11 cellular contexts compared by ENCODE assay signal in the genomic region with DNA sequence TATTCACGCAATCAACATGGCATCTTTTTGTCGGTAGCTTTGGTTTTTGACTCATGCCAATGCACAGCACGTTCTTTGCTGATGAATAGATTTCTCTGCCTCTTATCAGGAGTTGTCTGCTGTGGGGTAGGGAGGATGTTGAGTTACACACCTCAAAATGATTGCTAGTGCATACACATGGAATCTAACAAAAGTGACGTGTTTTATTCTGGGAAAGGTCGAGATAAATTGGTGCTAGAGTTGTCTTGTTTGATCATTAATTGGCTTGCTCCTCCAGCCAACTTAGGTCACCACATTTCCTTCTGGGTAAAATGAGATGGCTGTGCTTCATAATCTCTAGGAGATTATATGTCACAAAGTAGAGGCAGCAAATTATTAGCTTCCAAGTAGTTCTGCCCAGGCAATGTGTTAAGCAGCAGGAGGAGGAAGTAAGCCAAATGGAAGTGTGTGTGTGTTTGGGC. TPM values are rescaled to one million over a fixed set of nuclear protein-coding genes. Genes with fewer than 3 reads are reported as not detected.
DNase-seq lines count a peak whose midpoint lies in the region; ATAC-seq, FAIRE-seq and TF ChIP-seq lines count a peak whose summit lies in the region.
"Had no signal": no experiment of that assay in that cellular context is flagged by ENCODE, and none has a peak within 500 bp of the region (broad histone marks: within the 10 kb centered on the region; RNA-seq: fewer than 3 reads in every experiment).

No MANE protein-coding gene starts in this region.

- H3K27me3 Mint-ChIP-seq in activated naive CD8-positive, alpha-beta T cell treated with anti-CD3 and anti-CD28 coated beads, Interleukin-2, amount 10 ng/mL, durations not matched to agents 7 days and 5 days = no peaks in the 10 kb centered on the region
- no peaks in the 10 kb centered on the region for H3K27me3 Mint-ChIP-seq in memory B cell

- H3K4me1 ChIP-seq in A549 = peaks cover 41% of the 10 kb centered on the region

- no peak for FAIRE-seq in A549 (lab: Jason Lieb, UNC)

- H3K27ac ChIP-seq in A549 = peak overlapping the region in 1 of 2 experiments; percentile 30; a peak in 1 of 6 replicates

- peak overlapping the region; percentile 25 for H3K27ac Mint-ChIP-seq in activated naive CD8-positive, alpha-beta T cell treated with anti-CD3 and anti-CD28 coated beads, Interleukin-2, amount 10 ng/mL, durations not matched to agents 7 days and 5 days
- H3K27ac Mint-ChIP-seq in memory B cell = peak overlapping the region; percentile 56

- peaks cover 1% of the 10 kb centered on the region for H3K36me3 Mint-ChIP-seq in activated naive CD8-positive, alpha-beta T cell treated with anti-CD3 and anti-CD28 coated beads, Interleukin-2, amount 10 ng/mL, durations not matched to agents 7 days and 5 days
- H3K36me3 Mint-ChIP-seq in memory B cell = peaks cover 2% of the 10 kb centered on the region

- no peak overlapping the region for H3K4me3 Mint-ChIP-seq in activated naive CD8-positive, alpha-beta T cell treated with anti-CD3 and anti-CD28 coated beads, Interleukin-2, amount 10 ng/mL, durations not matched to agents 7 days and 5 days
- H3K4me3 Mint-ChIP-seq in memory B cell = peak overlapping the region; percentile 52

- H3K4me3 ChIP-seq in A549 = no peak overlapping the region
- H3K4me3 ChIP-seq in GM08714 (ENCODE audit: low read length) = peak overlapping the region; percentile 98
- no peak overlapping the region for H3K4me3 ChIP-seq in H7 (ENCODE audit: insufficient read depth, low read depth, low read length)
- H3K4me3 ChIP-seq: mucosa of descending colon had no signal

- ATAC-seq in A549 (no peak), memory B cell (ENCODE audit: low read depth) (no peak), GM18861 (IDR thresholded peaks at IDR 0.05; ENCODE audit: unreplicated experiment) (no peak)
- ATAC-seq in activated naive CD8-positive, alpha-beta T cell treated with anti-CD3 and anti-CD28 coated beads, Interleukin-2, amount 10 ng/mL, durations not matched to agents 7 days and 5 days (ENCODE audit: low read depth) = no peak
- ATAC-seq: mucosa of descending colon had no signal

- peaks cover 2% of the 10 kb centered on the region; the same call in 1 of the 2 replicates for H3K27me3 ChIP-seq in H7 (ENCODE audit: control insufficient read depth, insufficient read depth, low read length)

- no peak for TF ChIP-seq EP300 in A549 (IDR thresholded peaks at IDR 0.05)

- no peak for TF ChIP-seq POLR2A in A549 (IDR thresholded peaks at IDR 0.05; ENCODE audit: low read length)

- H3K4me2 ChIP-seq in A549 = peak overlapping the region; percentile 95

- H3K9me3 Mint-ChIP-seq in activated naive CD8-positive, alpha-beta T cell treated with anti-CD3 and anti-CD28 coated beads, Interleukin-2, amount 10 ng/mL, durations not matched to agents 7 days and 5 days = no peaks in the 10 kb centered on the region
- no peaks in the 10 kb centered on the region for H3K9me3 Mint-ChIP-seq in memory B cell

- DNase-seq in A549 (ENCODE audit: low read depth in 1 of 2, low spot score in 1 of 2) (no peak), memory B cell (ENCODE audit: low spot score in 2 of 2) (no peak), H7 (no peak), NCI-H146 treated with DMSO at 0.1 percent for 48 hours (lab: John Stamatoyannopoulos, UW; ENCODE audit: unreplicated experiment) (no peak), OCI-M2 (lab: John Stamatoyannopoulos, UW; ENCODE audit: unreplicated experiment) (no peak)
- DNase-seq in activated naive CD8-positive, alpha-beta T cell treated with anti-CD3 and anti-CD28 coated beads, Interleukin-2, amount 10 ng/mL, durations not matched to agents 7 days and 5 days = no peak
- DNase-seq: activated CD4-positive, CD25-positive, alpha-beta regulatory T cell treated with anti-CD3 and anti-CD28 coated beads, Interleukin-2, amount 50 U/mL, for 72 hours; mucosa of descending colon; NCI-H1436 treated with DMSO at 0.1 percent for 48 hours had no signal

- CTCF ChIA-PET in A549 (lab: Yijun Ruan, JAX) = interaction anchor here (0.6 to 1.0 kb wide), 2 partner anchors 42 to 509 kb away, joined by 3 to 5 read pairs; a partner anchor contains a TSS

- 80% methylated on average over 5 of the region's 5 CpGs for WGBS in A549 (ENCODE audit: missing lambda C conversion rate)

- H3K4me1 Mint-ChIP-seq in activated naive CD8-positive, alpha-beta T cell treated with anti-CD3 and anti-CD28 coated beads, Interleukin-2, amount 10 ng/mL, durations not matched to agents 7 days and 5 days = peaks cover 33% of the 10 kb centered on the region
- peaks cover 46% of the 10 kb centered on the region for H3K4me1 Mint-ChIP-seq in memory B cell

- H3K9me3 ChIP-seq in A549 = no peaks in the 10 kb centered on the region
- H3K9me3 ChIP-seq: mucosa of descending colon had no signal

- H3K36me3 ChIP-seq in H7 (replicated peaks; ENCODE audit: control insufficient read depth, insufficient read depth, low read length) = no peaks in the 10 kb centered on the region

- no peak for TF ChIP-seq RAD21 in A549 (conservative IDR thresholded peaks at IDR 0.05 in 1 of 2, IDR thresholded peaks at IDR 0.05 in 1 of 2)

- TF ChIP-seq CTCF in A549 (IDR thresholded peaks at IDR 0.05) = no peak

- POLR2A ChIA-PET in A549 (lab: Yijun Ruan, JAX) = interaction anchor here (1.2 kb wide), 1 partner anchor 42 kb away, joined by 3 read pairs; a partner anchor contains a TSS
- POLR2A ChIA-PET in activated naive CD8-positive, alpha-beta T cell treated with anti-CD3 and anti-CD28 coated beads, Interleukin-2, amount 10 ng/mL, durations not matched to agents 7 days and 5 days (lab: Charles Lee) = interaction anchor here (0.7 to 1.7 kb wide), 2 partner anchors 41 to 1181 kb away, joined by 3 to 7 read pairs; a partner anchor contains a TSS

TF ChIP-seq in A549, 52 proteins besides CTCF, POLR2A, EP300 and RAD21 (continues in another document):
- TF ChIP-seq ZSCAN20 (CRISPR knock-in tag; IDR thresholded peaks at IDR 0.05) (no peak), NPAS2 (CRISPR knock-in tag; IDR thresholded peaks at IDR 0.05; ENCODE audit: borderline replicate concordance) (no peak), HOXA7 (CRISPR knock-in tag; IDR thresholded peaks at IDR 0.05) (no peak), NR3C1 (IDR thresholded peaks at IDR 0.05) (no peak), GATA3 (IDR thresholded peaks at IDR 0.05; ENCODE audit: borderline replicate concordance) (no peak)
- TF ChIP-seq, protein P1, sequence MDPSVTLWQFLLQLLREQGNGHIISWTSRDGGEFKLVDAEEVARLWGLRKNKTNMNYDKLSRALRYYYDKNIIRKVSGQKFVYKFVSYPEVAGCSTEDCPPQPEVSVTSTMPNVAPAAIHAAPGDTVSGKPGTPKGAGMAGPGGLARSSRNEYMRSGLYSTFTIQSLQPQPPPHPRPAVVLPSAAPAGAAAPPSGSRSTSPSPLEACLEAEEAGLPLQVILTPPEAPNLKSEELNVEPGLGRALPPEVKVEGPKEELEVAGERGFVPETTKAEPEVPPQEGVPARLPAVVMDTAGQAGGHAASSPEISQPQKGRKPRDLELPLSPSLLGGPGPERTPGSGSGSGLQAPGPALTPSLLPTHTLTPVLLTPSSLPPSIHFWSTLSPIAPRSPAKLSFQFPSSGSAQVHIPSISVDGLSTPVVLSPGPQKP (IDR thresholded peaks at IDR 0.05; ENCODE audit: low read depth, low read length) = no peak

RNA-seq across cellular contexts. Expression of a gene that starts 3.9 kb away (rescaled TPM):
- 26.7 and 39.0 TPM in 2 replicates for polyA plus RNA-seq in A549 (2011; rRNA removed)
- polyA plus RNA-seq in A549 (2012; cell fraction: cytosol; rRNA removed) = 11.4 and 14.7 TPM in 2 replicates
- 5.0 and 7.0 TPM in 2 replicates for polyA plus RNA-seq in A549 (2012; cell fraction: nucleus; rRNA removed)
- 26.0 to 26.8 TPM (median 26.8 TPM) in 3 replicates for polyA plus RNA-seq in A549 (2017; fragmentation: RNase III; extraction: RNeasy Plus Mini Kit Qiagen cat#74134 plus additional on column Dnase treatment)
- 7.5 and 7.8 TPM in 2 replicates for polyA minus RNA-seq in A549 (2011; rRNA and poly(A)+ RNA removed)
- total RNA-seq in activated naive CD8-positive, alpha-beta T cell treated with anti-CD3 and anti-CD28 coated beads, Interleukin-2, amount 10 ng/mL, durations not matched to agents 7 days and 5 days = 10 to 100 TPM; 13.4 to 18.3 TPM
- total RNA-seq in H7 (2014; rRNA removed; shearing (Covaris generic)) = 74.6 and 82.6 TPM in 2 replicates

RNA-seq across cellular contexts. Expression of a gene that starts 39.9 kb away (rescaled TPM):
- polyA plus RNA-seq in A549 (2011; rRNA removed) (2.4 and 2.7 TPM in 2 replicates), A549 (2017; fragmentation: RNase III; extraction: RNeasy Plus Mini Kit Qiagen cat#74134 plus additional on column Dnase treatment) (0.62 to 0.96 TPM (median 0.81 TPM) in 3 replicates)
- 0.28 and 0.31 TPM in 2 replicates for polyA plus RNA-seq in A549 (2012; cell fraction: cytosol; rRNA removed)
- 0.23 and 0.43 TPM in 2 replicates for polyA plus RNA-seq in A549 (2012; cell fraction: nucleus; rRNA removed)
- 1.4 and 3.8 TPM in 2 replicates for polyA minus RNA-seq in A549 (2011; rRNA and poly(A)+ RNA removed)
- 1 to 10 TPM; 6.2 TPM for total RNA-seq in activated naive CD8-positive, alpha-beta T cell treated with anti-CD3 and anti-CD28 coated beads, Interleukin-2, amount 10 ng/mL, durations not matched to agents 7 days and 5 days
- 5.0 and 6.7 TPM in 2 replicates for total RNA-seq in H7 (2014; rRNA removed; shearing (Covaris generic))

RNA-seq across cellular contexts. Expression of a gene that starts 41.6 kb away (rescaled TPM):
- polyA plus RNA-seq in A549 (2011; rRNA removed) (11.6 and 12.2 TPM in 2 replicates), A549 (2017; fragmentation: RNase III; extraction: RNeasy Plus Mini Kit Qiagen cat#74134 plus additional on column Dnase treatment) (10.8 to 11.9 TPM (median 11.6 TPM) in 3 replicates)
- 4.6 and 5.7 TPM in 2 replicates for polyA plus RNA-seq in A549 (2012; cell fraction: cytosol; rRNA removed)
- 4.7 and 10.6 TPM in 2 replicates for polyA plus RNA-seq in A549 (2012; cell fraction: nucleus; rRNA removed)
- 8.5 and 8.8 TPM in 2 replicates for polyA minus RNA-seq in A549 (2011; rRNA and poly(A)+ RNA removed)
- total RNA-seq in activated naive CD8-positive, alpha-beta T cell treated with anti-CD3 and anti-CD28 coated beads, Interleukin-2, amount 10 ng/mL, durations not matched to agents 7 days and 5 days = 10 to 100 TPM; 29.9 to 33.0 TPM
- 22.2 and 23.0 TPM in 2 replicates for total RNA-seq in H7 (2014; rRNA removed; shearing (Covaris generic))

RNA-seq across cellular contexts. Expression of a gene that starts 41.7 kb away (rescaled TPM):
- 18.2 and 24.9 TPM in 2 replicates for polyA plus RNA-seq in A549 (2011; rRNA removed)
- 4.6 and 4.9 TPM in 2 replicates for polyA plus RNA-seq in A549 (2012; cell fraction: cytosol; rRNA removed)
- polyA plus RNA-seq in A549 (2012; cell fraction: nucleus; rRNA removed) = 15.5 and 18.3 TPM in 2 replicates
- 13.0 to 14.8 TPM (median 14.4 TPM) in 3 replicates for polyA plus RNA-seq in A549 (2017; fragmentation: RNase III; extraction: RNeasy Plus Mini Kit Qiagen cat#74134 plus additional on column Dnase treatment)
- polyA minus RNA-seq in A549 (2011; rRNA and poly(A)+ RNA removed) = 9.5 and 13.5 TPM in 2 replicates
- total RNA-seq in activated naive CD8-positive, alpha-beta T cell treated with anti-CD3 and anti-CD28 coated beads, Interleukin-2, amount 10 ng/mL, durations not matched to agents 7 days and 5 days = 10 to 100 TPM; 84.9 to 86.1 TPM
- total RNA-seq in H7 (2014; rRNA removed; shearing (Covaris generic)) = 13.9 and 22.9 TPM in 2 replicates
